Comparison of ENCODE assay signal across 1 cellular context in genomic region chr1:117366281-117366981, GRCh38.
TF ChIP-seq lines count a peak whose summit lies in the region.

No MANE protein-coding gene starts in this region.

TF ChIP-seq in HepG2, 621 proteins besides CTCF, POLR2A, EP300 and RAD21 (continued from another document and continues in another):
- TF ChIP-seq, protein P1, sequence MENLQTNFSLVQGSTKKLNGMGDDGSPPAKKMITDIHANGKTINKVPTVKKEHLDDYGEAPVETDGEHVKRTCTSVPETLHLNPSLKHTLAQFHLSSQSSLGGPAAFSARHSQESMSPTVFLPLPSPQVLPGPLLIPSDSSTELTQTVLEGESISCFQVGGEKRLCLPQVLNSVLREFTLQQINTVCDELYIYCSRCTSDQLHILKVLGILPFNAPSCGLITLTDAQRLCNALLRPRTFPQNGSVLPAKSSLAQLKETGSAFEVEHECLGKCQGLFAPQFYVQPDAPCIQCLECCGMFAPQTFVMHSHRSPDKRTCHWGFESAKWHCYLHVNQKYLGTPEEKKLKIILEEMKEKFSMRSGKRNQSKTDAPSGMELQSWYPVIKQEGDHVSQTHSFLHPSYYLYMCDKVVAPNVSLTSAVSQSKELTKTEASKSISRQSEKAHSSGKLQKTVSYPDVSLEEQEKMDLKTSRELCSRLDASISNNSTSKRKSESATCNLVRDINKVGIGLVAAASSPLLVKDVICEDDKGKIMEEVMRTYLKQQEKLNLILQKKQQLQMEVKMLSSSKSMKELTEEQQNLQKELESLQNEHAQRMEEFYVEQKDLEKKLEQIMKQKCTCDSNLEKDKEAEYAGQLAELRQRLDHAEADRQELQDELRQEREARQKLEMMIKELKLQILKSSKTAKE (CRISPR knock-in tag; IDR thresholded peaks at IDR 0.05; ENCODE audit: borderline replicate concordance), result peak; percentile 37; the same call in 1 of the 2 replicates
- TF ChIP-seq, protein P2, sequence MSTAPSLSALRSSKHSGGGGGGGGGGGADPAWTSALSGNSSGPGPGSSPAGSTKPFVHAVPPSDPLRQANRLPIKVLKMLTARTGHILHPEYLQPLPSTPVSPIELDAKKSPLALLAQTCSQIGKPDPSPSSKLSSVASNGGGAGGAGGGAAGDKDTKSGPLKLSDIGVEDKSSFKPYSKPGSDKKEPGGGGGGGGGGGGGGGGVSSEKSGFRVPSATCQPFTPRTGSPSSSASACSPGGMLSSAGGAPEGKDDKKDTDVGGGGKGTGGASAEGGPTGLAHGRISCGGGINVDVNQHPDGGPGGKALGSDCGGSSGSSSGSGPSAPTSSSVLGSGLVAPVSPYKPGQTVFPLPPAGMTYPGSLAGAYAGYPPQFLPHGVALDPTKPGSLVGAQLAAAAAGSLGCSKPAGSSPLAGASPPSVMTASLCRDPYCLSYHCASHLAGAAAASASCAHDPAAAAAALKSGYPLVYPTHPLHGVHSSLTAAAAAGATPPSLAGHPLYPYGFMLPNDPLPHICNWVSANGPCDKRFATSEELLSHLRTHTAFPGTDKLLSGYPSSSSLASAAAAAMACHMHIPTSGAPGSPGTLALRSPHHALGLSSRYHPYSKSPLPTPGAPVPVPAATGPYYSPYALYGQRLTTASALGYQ (CRISPR knock-in tag; IDR thresholded peaks at IDR 0.05), result no peak
- TF ChIP-seq SATB2 (CRISPR knock-in tag; IDR thresholded peaks at IDR 0.05) (no peak), ZNF761 (CRISPR knock-in tag; conservative IDR thresholded peaks at IDR 0.05) (peak; percentile 46; the same call in 1 of the 2 replicates), ZNF547 (CRISPR knock-in tag; IDR thresholded peaks at IDR 0.05) (no peak), TEAD2 (CRISPR knock-in tag; IDR thresholded peaks at IDR 0.05) (no peak), NCOR1 (IDR thresholded peaks at IDR 0.05; ENCODE audit: borderline replicate concordance, low read length) (no peak), ZNF563 (CRISPR knock-in tag; IDR thresholded peaks at IDR 0.05) (no peak), SCMH1 (CRISPR knock-in tag; IDR thresholded peaks at IDR 0.05; ENCODE audit: borderline replicate concordance) (no peak), FOXA1 (IDR thresholded peaks at IDR 0.05) (no peak), FOXA1 (CRISPR knock-in tag; IDR thresholded peaks at IDR 0.05) (no peak), HDAC6 (IDR thresholded peaks at IDR 0.05; ENCODE audit: low read depth, low read length) (no peak), ZNF782 (CRISPR knock-in tag; IDR thresholded peaks at IDR 0.05; ENCODE audit: borderline replicate concordance) (no peak), REPIN1 (CRISPR knock-in tag; IDR thresholded peaks at IDR 0.05; ENCODE audit: borderline replicate concordance, low read depth) (no peak; the same call in 1 of the 2 replicates), MATR3 (CRISPR knock-in tag; IDR thresholded peaks at IDR 0.05) (no peak), MIER2 (CRISPR knock-in tag; IDR thresholded peaks at IDR 0.05) (no peak)
- TF ChIP-seq, protein P3, sequence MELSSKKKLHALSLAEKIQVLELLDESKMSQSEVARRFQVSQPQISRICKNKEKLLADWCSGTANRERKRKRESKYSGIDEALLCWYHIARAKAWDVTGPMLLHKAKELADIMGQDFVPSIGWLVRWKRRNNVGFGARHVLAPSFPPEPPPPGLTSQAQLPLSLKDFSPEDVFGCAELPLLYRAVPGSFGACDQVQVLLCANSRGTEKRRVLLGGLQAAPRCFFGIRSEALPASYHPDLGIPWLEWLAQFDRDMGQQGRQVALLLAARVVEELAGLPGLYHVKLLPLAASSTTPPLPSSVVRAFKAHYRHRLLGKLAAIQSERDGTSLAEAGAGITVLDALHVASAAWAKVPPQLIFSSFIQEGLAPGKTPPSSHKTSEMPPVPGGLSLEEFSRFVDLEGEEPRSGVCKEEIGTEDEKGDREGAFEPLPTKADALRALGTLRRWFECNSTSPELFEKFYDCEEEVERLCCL (CRISPR knock-in tag; IDR thresholded peaks at IDR 0.05; ENCODE audit: borderline replicate concordance), result no peak
- TF ChIP-seq, protein P4, sequence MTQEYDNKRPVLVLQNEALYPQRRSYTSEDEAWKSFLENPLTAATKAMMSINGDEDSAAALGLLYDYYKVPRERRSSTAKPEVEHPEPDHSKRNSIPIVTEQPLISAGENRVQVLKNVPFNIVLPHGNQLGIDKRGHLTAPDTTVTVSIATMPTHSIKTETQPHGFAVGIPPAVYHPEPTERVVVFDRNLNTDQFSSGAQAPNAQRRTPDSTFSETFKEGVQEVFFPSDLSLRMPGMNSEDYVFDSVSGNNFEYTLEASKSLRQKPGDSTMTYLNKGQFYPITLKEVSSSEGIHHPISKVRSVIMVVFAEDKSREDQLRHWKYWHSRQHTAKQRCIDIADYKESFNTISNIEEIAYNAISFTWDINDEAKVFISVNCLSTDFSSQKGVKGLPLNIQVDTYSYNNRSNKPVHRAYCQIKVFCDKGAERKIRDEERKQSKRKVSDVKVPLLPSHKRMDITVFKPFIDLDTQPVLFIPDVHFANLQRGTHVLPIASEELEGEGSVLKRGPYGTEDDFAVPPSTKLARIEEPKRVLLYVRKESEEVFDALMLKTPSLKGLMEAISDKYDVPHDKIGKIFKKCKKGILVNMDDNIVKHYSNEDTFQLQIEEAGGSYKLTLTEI (CRISPR knock-in tag; conservative IDR thresholded peaks at IDR 0.05), result no peak
- TF ChIP-seq, protein P5, sequence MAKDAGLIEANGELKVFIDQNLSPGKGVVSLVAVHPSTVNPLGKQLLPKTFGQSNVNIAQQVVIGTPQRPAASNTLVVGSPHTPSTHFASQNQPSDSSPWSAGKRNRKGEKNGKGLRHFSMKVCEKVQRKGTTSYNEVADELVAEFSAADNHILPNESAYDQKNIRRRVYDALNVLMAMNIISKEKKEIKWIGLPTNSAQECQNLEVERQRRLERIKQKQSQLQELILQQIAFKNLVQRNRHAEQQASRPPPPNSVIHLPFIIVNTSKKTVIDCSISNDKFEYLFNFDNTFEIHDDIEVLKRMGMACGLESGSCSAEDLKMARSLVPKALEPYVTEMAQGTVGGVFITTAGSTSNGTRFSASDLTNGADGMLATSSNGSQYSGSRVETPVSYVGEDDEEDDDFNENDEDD (CRISPR knock-in tag; IDR thresholded peaks at IDR 0.05; ENCODE audit: borderline replicate concordance), result peak; percentile 71
- TF ChIP-seq, protein P6, sequence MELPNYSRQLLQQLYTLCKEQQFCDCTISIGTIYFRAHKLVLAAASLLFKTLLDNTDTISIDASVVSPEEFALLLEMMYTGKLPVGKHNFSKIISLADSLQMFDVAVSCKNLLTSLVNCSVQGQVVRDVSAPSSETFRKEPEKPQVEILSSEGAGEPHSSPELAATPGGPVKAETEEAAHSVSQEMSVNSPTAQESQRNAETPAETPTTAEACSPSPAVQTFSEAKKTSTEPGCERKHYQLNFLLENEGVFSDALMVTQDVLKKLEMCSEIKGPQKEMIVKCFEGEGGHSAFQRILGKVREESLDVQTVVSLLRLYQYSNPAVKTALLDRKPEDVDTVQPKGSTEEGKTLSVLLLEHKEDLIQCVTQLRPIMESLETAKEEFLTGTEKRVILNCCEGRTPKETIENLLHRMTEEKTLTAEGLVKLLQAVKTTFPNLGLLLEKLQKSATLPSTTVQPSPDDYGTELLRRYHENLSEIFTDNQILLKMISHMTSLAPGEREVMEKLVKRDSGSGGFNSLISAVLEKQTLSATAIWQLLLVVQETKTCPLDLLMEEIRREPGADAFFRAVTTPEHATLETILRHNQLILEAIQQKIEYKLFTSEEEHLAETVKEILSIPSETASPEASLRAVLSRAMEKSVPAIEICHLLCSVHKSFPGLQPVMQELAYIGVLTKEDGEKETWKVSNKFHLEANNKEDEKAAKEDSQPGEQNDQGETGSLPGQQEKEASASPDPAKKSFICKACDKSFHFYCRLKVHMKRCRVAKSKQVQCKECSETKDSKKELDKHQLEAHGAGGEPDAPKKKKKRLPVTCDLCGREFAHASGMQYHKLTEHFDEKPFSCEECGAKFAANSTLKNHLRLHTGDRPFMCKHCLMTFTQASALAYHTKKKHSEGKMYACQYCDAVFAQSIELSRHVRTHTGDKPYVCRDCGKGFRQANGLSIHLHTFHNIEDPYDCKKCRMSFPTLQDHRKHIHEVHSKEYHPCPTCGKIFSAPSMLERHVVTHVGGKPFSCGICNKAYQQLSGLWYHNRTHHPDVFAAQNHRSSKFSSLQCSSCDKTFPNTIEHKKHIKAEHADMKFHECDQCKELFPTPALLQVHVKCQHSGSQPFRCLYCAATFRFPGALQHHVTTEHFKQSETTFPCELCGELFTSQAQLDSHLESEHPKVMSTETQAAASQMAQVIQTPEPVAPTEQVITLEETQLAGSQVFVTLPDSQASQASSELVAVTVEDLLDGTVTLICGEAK (IDR thresholded peaks at IDR 0.05), result no peak
- TF ChIP-seq, protein P6 (CRISPR knock-in tag; IDR thresholded peaks at IDR 0.05), result no peak
- TF ChIP-seq, protein P7, sequence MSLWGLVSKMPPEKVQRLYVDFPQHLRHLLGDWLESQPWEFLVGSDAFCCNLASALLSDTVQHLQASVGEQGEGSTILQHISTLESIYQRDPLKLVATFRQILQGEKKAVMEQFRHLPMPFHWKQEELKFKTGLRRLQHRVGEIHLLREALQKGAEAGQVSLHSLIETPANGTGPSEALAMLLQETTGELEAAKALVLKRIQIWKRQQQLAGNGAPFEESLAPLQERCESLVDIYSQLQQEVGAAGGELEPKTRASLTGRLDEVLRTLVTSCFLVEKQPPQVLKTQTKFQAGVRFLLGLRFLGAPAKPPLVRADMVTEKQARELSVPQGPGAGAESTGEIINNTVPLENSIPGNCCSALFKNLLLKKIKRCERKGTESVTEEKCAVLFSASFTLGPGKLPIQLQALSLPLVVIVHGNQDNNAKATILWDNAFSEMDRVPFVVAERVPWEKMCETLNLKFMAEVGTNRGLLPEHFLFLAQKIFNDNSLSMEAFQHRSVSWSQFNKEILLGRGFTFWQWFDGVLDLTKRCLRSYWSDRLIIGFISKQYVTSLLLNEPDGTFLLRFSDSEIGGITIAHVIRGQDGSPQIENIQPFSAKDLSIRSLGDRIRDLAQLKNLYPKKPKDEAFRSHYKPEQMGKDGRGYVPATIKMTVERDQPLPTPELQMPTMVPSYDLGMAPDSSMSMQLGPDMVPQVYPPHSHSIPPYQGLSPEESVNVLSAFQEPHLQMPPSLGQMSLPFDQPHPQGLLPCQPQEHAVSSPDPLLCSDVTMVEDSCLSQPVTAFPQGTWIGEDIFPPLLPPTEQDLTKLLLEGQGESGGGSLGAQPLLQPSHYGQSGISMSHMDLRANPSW (CRISPR knock-in tag; IDR thresholded peaks at IDR 0.05; ENCODE audit: borderline replicate concordance), result no peak
- TF ChIP-seq, protein P8, sequence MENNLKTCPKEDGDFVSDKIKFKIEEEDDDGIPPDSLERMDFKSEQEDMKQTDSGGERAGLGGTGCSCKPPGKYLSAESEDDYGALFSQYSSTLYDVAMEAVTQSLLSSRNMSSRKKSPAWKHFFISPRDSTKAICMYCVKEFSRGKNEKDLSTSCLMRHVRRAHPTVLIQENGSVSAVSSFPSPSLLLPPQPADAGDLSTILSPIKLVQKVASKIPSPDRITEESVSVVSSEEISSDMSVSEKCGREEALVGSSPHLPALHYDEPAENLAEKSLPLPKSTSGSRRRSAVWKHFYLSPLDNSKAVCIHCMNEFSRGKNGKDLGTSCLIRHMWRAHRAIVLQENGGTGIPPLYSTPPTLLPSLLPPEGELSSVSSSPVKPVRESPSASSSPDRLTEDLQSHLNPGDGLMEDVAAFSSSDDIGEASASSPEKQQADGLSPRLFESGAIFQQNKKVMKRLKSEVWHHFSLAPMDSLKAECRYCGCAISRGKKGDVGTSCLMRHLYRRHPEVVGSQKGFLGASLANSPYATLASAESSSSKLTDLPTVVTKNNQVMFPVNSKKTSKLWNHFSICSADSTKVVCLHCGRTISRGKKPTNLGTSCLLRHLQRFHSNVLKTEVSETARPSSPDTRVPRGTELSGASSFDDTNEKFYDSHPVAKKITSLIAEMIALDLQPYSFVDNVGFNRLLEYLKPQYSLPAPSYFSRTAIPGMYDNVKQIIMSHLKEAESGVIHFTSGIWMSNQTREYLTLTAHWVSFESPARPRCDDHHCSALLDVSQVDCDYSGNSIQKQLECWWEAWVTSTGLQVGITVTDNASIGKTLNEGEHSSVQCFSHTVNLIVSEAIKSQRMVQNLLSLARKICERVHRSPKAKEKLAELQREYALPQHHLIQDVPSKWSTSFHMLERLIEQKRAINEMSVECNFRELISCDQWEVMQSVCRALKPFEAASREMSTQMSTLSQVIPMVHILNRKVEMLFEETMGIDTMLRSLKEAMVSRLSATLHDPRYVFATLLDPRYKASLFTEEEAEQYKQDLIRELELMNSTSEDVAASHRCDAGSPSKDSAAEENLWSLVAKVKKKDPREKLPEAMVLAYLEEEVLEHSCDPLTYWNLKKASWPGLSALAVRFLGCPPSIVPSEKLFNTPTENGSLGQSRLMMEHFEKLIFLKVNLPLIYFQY (CRISPR knock-in tag; IDR thresholded peaks at IDR 0.05; ENCODE audit: borderline replicate concordance), result no peak
- TF ChIP-seq, protein P9, sequence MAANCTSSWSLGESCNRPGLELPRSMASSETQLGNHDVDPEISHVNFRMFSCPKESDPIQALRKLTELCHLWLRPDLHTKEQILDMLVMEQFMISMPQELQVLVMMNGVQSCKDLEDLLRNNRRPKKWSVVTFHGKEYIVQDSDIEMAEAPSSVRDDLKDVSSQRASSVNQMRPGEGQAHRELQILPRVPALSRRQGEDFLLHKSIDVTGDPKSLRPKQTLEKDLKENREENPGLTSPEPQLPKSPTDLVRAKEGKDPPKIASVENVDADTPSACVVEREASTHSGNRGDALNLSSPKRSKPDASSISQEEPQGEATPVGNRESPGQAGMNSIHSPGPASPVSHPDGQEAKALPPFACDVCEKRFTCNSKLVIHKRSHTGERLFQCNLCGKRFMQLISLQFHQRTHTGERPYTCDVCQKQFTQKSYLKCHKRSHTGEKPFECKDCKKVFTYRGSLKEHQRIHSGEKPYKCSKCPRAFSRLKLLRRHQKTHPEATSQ (CRISPR knock-in tag; IDR thresholded peaks at IDR 0.05; ENCODE audit: borderline replicate concordance), result no peak
